In the genomic region with DNA sequence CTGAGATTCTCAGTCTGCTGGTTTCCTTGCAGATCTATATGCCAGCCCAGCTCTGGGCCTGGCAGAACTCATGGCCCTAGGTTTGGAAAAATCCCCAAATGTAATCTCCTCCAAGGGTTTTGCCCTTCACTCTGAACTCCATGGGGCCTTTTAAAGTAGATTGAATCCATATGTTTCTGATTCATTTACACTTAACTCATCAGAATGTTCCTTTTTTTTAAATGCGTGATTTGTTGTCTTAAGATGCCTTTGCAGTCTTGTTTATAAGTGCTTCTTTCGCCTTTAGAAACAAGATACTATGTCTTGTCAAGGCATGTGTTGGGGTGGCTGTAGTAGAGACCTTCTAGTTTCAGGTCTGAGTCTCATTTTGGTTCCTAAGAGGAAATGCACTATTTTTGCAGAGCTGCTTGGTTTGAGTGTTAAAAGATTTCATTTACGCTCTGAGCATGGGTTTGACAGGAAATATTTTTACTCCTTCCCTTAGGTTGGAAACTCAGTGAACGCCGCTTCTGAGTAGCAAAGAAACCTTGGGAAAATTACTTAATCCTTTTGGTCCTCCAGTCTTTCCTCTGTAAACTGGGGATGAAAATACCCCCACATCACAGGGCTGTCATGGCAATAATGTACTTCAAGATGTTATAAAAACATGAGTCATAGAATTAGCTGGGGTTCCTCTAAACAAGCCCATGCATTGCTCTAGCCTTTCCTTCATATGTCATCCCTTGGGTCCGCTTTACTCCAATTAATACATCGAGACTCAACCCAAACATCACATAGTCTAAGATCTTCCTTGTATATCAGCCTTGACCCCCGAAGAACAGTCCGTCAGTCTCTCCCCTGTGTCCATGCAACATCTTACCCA, we compare ENCODE assay signal across 2 cellular contexts.
TF ChIP-seq lines count a peak whose summit lies in the region.

No MANE protein-coding gene starts in this region.

TF ChIP-seq in SK-N-SH, 30 proteins besides CTCF, POLR2A, EP300 and RAD21 (continued from another document):
- TF ChIP-seq IRF3 (IDR thresholded peaks at IDR 0.05; ENCODE audit: low read depth, low read length) (no peak), TCF12 (IDR thresholded peaks at IDR 0.05) (peak; percentile 41; the same call in 1 of the 2 replicates), MAX (IDR thresholded peaks at IDR 0.05; ENCODE audit: low read depth) (no peak)

TF ChIP-seq in SK-N-SH treated with all-trans-retinoic acid at 6 μM for 48 hours, 23 proteins besides CTCF, POLR2A, EP300 and RAD21 (continued from another document):
- TF ChIP-seq CREB5 (CRISPR knock-in tag; IDR thresholded peaks at IDR 0.05; ENCODE audit: low read depth) (no peak), ARNTL (CRISPR knock-in tag; IDR thresholded peaks at IDR 0.05; ENCODE audit: borderline replicate concordance, low read depth) (no peak)
